In genomic region chr11:126485021-126485781, GRCh38 we compare ENCODE assay signal across 8 cellular contexts.
DNase-seq lines count a peak whose midpoint lies in the region; ATAC-seq and TF ChIP-seq lines count a peak whose summit lies in the region.

No MANE protein-coding gene starts in this region.

- H3K4me2 ChIP-seq in mammary epithelial cell (ENCODE audit: insufficient read depth, low read depth, low read length): no peak overlapping the region

- H3K4me1 Mint-ChIP-seq in activated T-cell treated with anti-CD3 and anti-CD28 coated beads, Interleukin-2, amount 50 U/mL, for 72 hours (ENCODE audit: low read depth): peaks cover 7% of the 10 kb centered on the region

- CTCF ChIA-PET in mammary epithelial cell (lab: Charles Lee; ENCODE audit: low non-redundant PET): interaction anchor here (0.6 to 1.6 kb wide), 4 partner anchors 265 to 861 kb away, joined by 3 to 9 read pairs (median 4); no protein-coding TSS in a partner anchor
- CTCF ChIA-PET in RWPE1 (lab: Yijun Ruan, JAX): interaction anchor here (0.5 to 0.9 kb wide), 4 partner anchors 16 to 1348 kb away, joined by 3 read pairs; no protein-coding TSS in a partner anchor

- H3K36me3 ChIP-seq in cardiac muscle cell: no peaks in the 10 kb centered on the region
- H3K36me3 ChIP-seq in right atrium auricular region: no peaks in the 10 kb centered on the region
- H3K36me3 ChIP-seq in mammary epithelial cell (ENCODE audit: insufficient read depth, low read length): no peaks in the 10 kb centered on the region

- H3K9me3 Mint-ChIP-seq in activated T-cell treated with anti-CD3 and anti-CD28 coated beads, Interleukin-2, amount 50 U/mL, for 72 hours: no peaks in the 10 kb centered on the region

- H3K4me1 ChIP-seq in cardiac muscle cell (ENCODE audit: low read depth): no peaks in the 10 kb centered on the region
- H3K4me1 ChIP-seq in right atrium auricular region: peaks cover 0 to 8% of the 10 kb centered on the region in 2 donors
- peaks cover 4% of the 10 kb centered on the region for H3K4me1 ChIP-seq in mammary epithelial cell (ENCODE audit: insufficient read depth, low read length)

- peak in 1 of 2 donors; percentile 28 for DNase-seq in cardiac muscle cell (ENCODE audit: low read depth in 1 of 2, low spot score in 1 of 2)
- no peak for DNase-seq in right atrium auricular region (ENCODE audit: low spot score)
- peak; percentile 14 for DNase-seq in mammary epithelial cell
- DNase-seq in pons (ENCODE audit: low spot score): no peak
- DNase-seq in stimulated activated CD4-positive, alpha-beta T cell treated with anti-CD3 and anti-CD28 coated beads, Interleukin-4, amount 100 ng/mL, for 24 hours: no peak
- DNase-seq in RWPE1 (ENCODE audit: low spot score): no peak
- DNase-seq in activated T-cell treated with anti-CD3 and anti-CD28 coated beads, Interleukin-2, amount 50 U/mL, for 72 hours: no peak

- WGBS in mammary epithelial cell (ENCODE audit: low coverage, missing lambda C conversion rate): 83% methylated on average over 8 of the region's 10 CpGs

- no peak overlapping the region for H3K27ac Mint-ChIP-seq in activated T-cell treated with anti-CD3 and anti-CD28 coated beads, Interleukin-2, amount 50 U/mL, for 72 hours

- intact Hi-C loops in mammary epithelial cell (cut with micrococcal nuclease): loop anchor here (1.0 to 5.0 kb wide), 2 partner anchors 505 to 862 kb away; no protein-coding TSS in a partner anchor

- H3K4me3 ChIP-seq in cardiac muscle cell (no peak overlapping the region), right atrium auricular region (no peak overlapping the region), mammary epithelial cell (replicated peaks in 1 of 3; ENCODE audit: insufficient read depth in 1 of 3, low read depth in 2 of 3, low read length in 3 of 3) (no peak overlapping the region)

- dilution Hi-C loops in mammary epithelial cell (cut with HindIII; ENCODE audit: low sequenced_read_pairs): no loop called here

- no peaks in the 10 kb centered on the region for H4K20me1 ChIP-seq in mammary epithelial cell (ENCODE audit: insufficient read depth, low read length)

- no peaks in the 10 kb centered on the region for H3K36me3 Mint-ChIP-seq in activated T-cell treated with anti-CD3 and anti-CD28 coated beads, Interleukin-2, amount 50 U/mL, for 72 hours (ENCODE audit: insufficient read depth in 2 of 2)

- no peaks in the 10 kb centered on the region for H3K27me3 Mint-ChIP-seq in activated T-cell treated with anti-CD3 and anti-CD28 coated beads, Interleukin-2, amount 50 U/mL, for 72 hours (ENCODE audit: low read depth)

- H3K27ac ChIP-seq in cardiac muscle cell (no peak overlapping the region), right atrium auricular region (no peak overlapping the region), mammary epithelial cell (ENCODE audit: insufficient read depth, low read depth, low read length) (no peak overlapping the region), RWPE1 (no peak overlapping the region)

- peaks cover 4% of the 10 kb centered on the region for H3K27me3 ChIP-seq in cardiac muscle cell
- H3K27me3 ChIP-seq in right atrium auricular region: no peaks in the 10 kb centered on the region
- no peaks in the 10 kb centered on the region for H3K27me3 ChIP-seq in mammary epithelial cell (ENCODE audit: insufficient read depth, low read length)

- no peak overlapping the region for H2AFZ ChIP-seq in mammary epithelial cell (ENCODE audit: low read depth, low read length)

- no peaks in the 10 kb centered on the region for H3K9me3 ChIP-seq in cardiac muscle cell (ENCODE audit: low read depth)
- no peaks in the 10 kb centered on the region for H3K9me3 ChIP-seq in right atrium auricular region
- no peaks in the 10 kb centered on the region for H3K9me3 ChIP-seq in mammary epithelial cell (replicated peaks; ENCODE audit: insufficient read depth, low read length)

- no peaks in the 10 kb centered on the region for H3K79me2 ChIP-seq in mammary epithelial cell (ENCODE audit: insufficient read depth, low read length)

- no peak overlapping the region for H3K9ac ChIP-seq in mammary epithelial cell (ENCODE audit: insufficient read depth, low read length)

- in situ Hi-C loops in mammary epithelial cell (cut with MboI; ENCODE audit: low sequenced_read_pairs in 2 of 2): loop anchor here in 1 of 2 donors (25.0 kb wide), 1 partner anchor 502 kb away; no protein-coding TSS in a partner anchor

- H3K4me3 Mint-ChIP-seq in activated T-cell treated with anti-CD3 and anti-CD28 coated beads, Interleukin-2, amount 50 U/mL, for 72 hours: no peak overlapping the region

- ATAC-seq in HG03520 (IDR thresholded peaks at IDR 0.05; ENCODE audit: unreplicated experiment): peak; percentile 55
- ATAC-seq in activated T-cell treated with anti-CD3 and anti-CD28 coated beads, Interleukin-2, amount 50 U/mL, for 72 hours (replicated peaks in 1 of 2): no peak

- peak; percentile 22 for TF ChIP-seq CTCF in cardiac muscle cell (IDR thresholded peaks at IDR 0.05; ENCODE audit: low read depth, low read length)
- no peak for TF ChIP-seq CTCF in right atrium auricular region (IDR thresholded peaks at IDR 0.05)
- TF ChIP-seq CTCF in mammary epithelial cell (conservative IDR thresholded peaks at IDR 0.05 in 1 of 2, IDR thresholded peaks at IDR 0.05 in 1 of 2; ENCODE audit: extremely low read depth in 1 of 2, insufficient read depth in 1 of 2, low read depth in 1 of 2, low read length in 2 of 2): peak in 1 of 2 donors; percentile 23
- no peak for TF ChIP-seq CTCF in RWPE1 (conservative IDR thresholded peaks at IDR 0.05; ENCODE audit: low read depth)

- POLR2A ChIA-PET in RWPE1 (lab: Yijun Ruan, JAX; ENCODE audit: low non-redundant PET): no interaction called here

- no TSS peak for BruUV-seq in mammary epithelial cell (replicated peaks; lab: Mats Ljungman, UMichigan)
